Comparison of ENCODE assay signal across 9 cellular contexts in genomic region chr17:491086-492014, GRCh38. TPM values are rescaled to one million over a fixed set of nuclear protein-coding genes. Genes with fewer than 3 reads are reported as not detected.
A peak's percentile ranks its signal among the peaks of the same experiment; 100 is the strongest.
DNase-seq lines count a peak whose midpoint lies in the region; ATAC-seq, FAIRE-seq and TF ChIP-seq lines count a peak whose summit lies in the region.
"Had no signal": no experiment of that assay in that cellular context is flagged by ENCODE, and none has a peak within 500 bp of the region (broad histone marks: within the 10 kb centered on the region; RNA-seq: fewer than 3 reads in every experiment).

No MANE protein-coding gene starts in this region.

- peak in 1 of 3 experiments; percentile 0; a peak in 1 of 4 replicates for TF ChIP-seq CTCF in H1 (IDR thresholded peaks at IDR 0.05; ENCODE audit: control extremely low read depth in 1 of 3, insufficient read depth in 1 of 3, low read depth in 1 of 3, low read length in 3 of 3)
- peak in 4 of 5 experiments; percentile 10 to 29 (median 12) for TF ChIP-seq CTCF in transverse colon (IDR thresholded peaks at IDR 0.05)

- H2BK5ac ChIP-seq in H1 (ENCODE audit: low read depth, low read length): no peak overlapping the region

- no peak overlapping the region; a peak in 1 of 7 replicates for H3K9ac ChIP-seq in H1 (replicated peaks in 1 of 4; ENCODE audit: extremely low read depth in 1 of 4, low read depth in 3 of 4, low read length in 3 of 4)

- H3K27me3 ChIP-seq in H1 (replicated peaks in 1 of 4; ENCODE audit: control insufficient read depth in 3 of 4, extremely low read depth in 1 of 4, insufficient read depth in 3 of 4, low read length in 3 of 4) (peaks cover 5 to 21% (median 14%) of the 10 kb centered on the region in 4 experiments; a peak in 6 of 7 replicates), transverse colon (peaks cover 30% of the 10 kb centered on the region)

- H4K91ac ChIP-seq in H1 (replicated peaks; ENCODE audit: insufficient read length, low read length): peak overlapping the region; percentile 40

- WGBS in H1 (ENCODE audit: extremely low coverage in 1 of 2, insufficient coverage in 1 of 2, insufficient read length in 1 of 2, insufficient replicate concordance in 2 of 2, low coverage in 1 of 2, low lambda C conversion rate in 2 of 2, missing lambda C conversion rate in 1 of 2), 2 experiments: 5% methylated on average over 52 of the region's 73 CpGs; no CpG with 5 or more reads in 1 of the 2 experiments
- 17% methylated on average over 50 of the region's 73 CpGs; no CpG with 5 or more reads in 1 of the 2 donors for WGBS in transverse colon (ENCODE audit: low coverage in 1 of 2), 2 donors

- intact Hi-C loops in transverse colon (cut with DNase I; ENCODE audit: low total_unique reads): no loop called here

- H3K4me3 ChIP-seq in H1 (ENCODE audit: extremely low read depth in 1 of 4, insufficient read depth in 2 of 4, low read depth in 3 of 4, low read length in 4 of 4) (peak overlapping the region; percentile 32 to 64 (median 50)), transverse colon (peak overlapping the region; percentile 22 to 58 (median 46))
- H3K4me3 ChIP-seq: PC-9 had no signal

- no peak overlapping the region for H3K56ac ChIP-seq in H1 (replicated peaks; ENCODE audit: insufficient read length, low read depth, low read length)

- ATAC-seq in HG03432 (IDR thresholded peaks at IDR 0.05; ENCODE audit: unreplicated experiment): no peak

- peaks cover 2% of the 10 kb centered on the region for H3K79me1 ChIP-seq in H1 (ENCODE audit: low read depth, low read length)

- H3K14ac ChIP-seq in H1 (ENCODE audit: insufficient read length): no peak overlapping the region

- TF ChIP-seq RAD21 in H1 (IDR thresholded peaks at IDR 0.05 in 1 of 2, conservative IDR thresholded peaks at IDR 0.05 in 1 of 2; ENCODE audit: low read depth in 2 of 2, low read length in 2 of 2): no peak

- H4K5ac ChIP-seq in H1 (ENCODE audit: insufficient read length, low read depth, low read length): no peak overlapping the region

- no peak overlapping the region for H2BK20ac ChIP-seq in H1 (ENCODE audit: low read length)

- CTCF ChIA-PET in H1 (lab: Charles Lee; ENCODE audit: partially characterized antibody): interaction anchor here (0.7 to 2.1 kb wide), 10 partner anchors 20 to 346 kb away, joined by 3 to 12 read pairs (median 4); a partner anchor contains a TSS

- peaks cover 0 to 4% of the 10 kb centered on the region in 2 experiments for H4K20me1 ChIP-seq in H1 (replicated peaks in 1 of 2; ENCODE audit: control insufficient read depth in 1 of 2, insufficient read depth in 2 of 2, low read length in 2 of 2)

- H4K8ac ChIP-seq in H1 (ENCODE audit: extremely low read depth, insufficient read depth, low read length): 0 out of 2 replicates have a peak overlapping the region, but pooled peaks have one; percentile 41

- no peak overlapping the region; the same call in 1 of the 2 replicates for H2AFZ ChIP-seq in H1 (ENCODE audit: low read length)
- H2AFZ ChIP-seq: PC-9 had no signal

- DNase-seq in GM12891 (ENCODE audit: insufficient read length, low spot score): peak; percentile 50
- DNase-seq in activated CD4-positive, CD25-positive, alpha-beta regulatory T cell treated with anti-CD3 and anti-CD28 coated beads, Interleukin-2, amount 50 U/mL, for 72 hours: peak; percentile 51
- DNase-seq in H1 (ENCODE audit: low read depth in 1 of 2, low spot score in 2 of 2): peak in 1 of 2 experiments; percentile 77
- peak; percentile 92 for DNase-seq in mesenteric fat pad (ENCODE audit: low spot score)
- DNase-seq in transverse colon: peak; percentile 38
- DNase-seq in NOMO-1 (lab: John Stamatoyannopoulos, UW; ENCODE audit: unreplicated experiment in 2 of 2): no peak
- DNase-seq in putamen (ENCODE audit: low spot score): no peak

- H3K36me3 ChIP-seq in H1 (ENCODE audit: control insufficient read depth in 2 of 4, insufficient read depth in 4 of 4, low read length in 3 of 4) (no peaks in the 10 kb centered on the region), transverse colon (no peaks in the 10 kb centered on the region)

- H3K4me2 ChIP-seq in H1 (ENCODE audit: insufficient read depth in 1 of 2, low read depth in 2 of 2, low read length in 2 of 2): peak overlapping the region; percentile 70 to 79
- H3K4me2 ChIP-seq: PC-9 had no signal

- H3K23ac ChIP-seq in H1 (ENCODE audit: insufficient read length): no peak overlapping the region

- POLR2A ChIA-PET in H1 (lab: Charles Lee; ENCODE audit: partially characterized antibody): interaction anchor here (0.7 kb wide), 1 partner anchor 45 kb away, joined by 3 read pairs; no protein-coding TSS in a partner anchor

- H3K4me1 ChIP-seq in H1 (replicated peaks in 1 of 4; ENCODE audit: control insufficient read depth in 3 of 4, insufficient read depth in 4 of 4, low read length in 3 of 4) (peaks cover 8 to 16% (median 15%) of the 10 kb centered on the region in 4 experiments), transverse colon (peaks cover 0 to 19% (median 14%) of the 10 kb centered on the region in 4 donors)

- H3K9me3 ChIP-seq in H1 (ENCODE audit: insufficient read depth in 2 of 2, low read depth in 1 of 2, low read length in 1 of 2) (no peaks in the 10 kb centered on the region), transverse colon (no peaks in the 10 kb centered on the region)

- no peak for TF ChIP-seq POLR2A in GM12891 (IDR thresholded peaks at IDR 0.05; ENCODE audit: low read depth, low read length)
- TF ChIP-seq POLR2A in H1 (IDR thresholded peaks at IDR 0.05; ENCODE audit: control extremely low read depth in 1 of 2, low read depth in 2 of 2, low read length in 2 of 2): no peak
- TF ChIP-seq POLR2A in transverse colon (IDR thresholded peaks at IDR 0.05): no peak

- H2BK12ac ChIP-seq in H1 (ENCODE audit: low read depth, low read length): peak overlapping the region; percentile 80; the same call in 1 of the 2 replicates

- no peaks in the 10 kb centered on the region for H3K79me2 ChIP-seq in H1 (ENCODE audit: control insufficient read depth in 1 of 2, insufficient read depth in 2 of 2, low read length in 2 of 2)

- TF ChIP-seq EP300 in H1 (IDR thresholded peaks at IDR 0.05; ENCODE audit: borderline replicate concordance in 1 of 2, low read depth in 2 of 2, low read length in 2 of 2) (no peak), transverse colon (IDR thresholded peaks at IDR 0.05; ENCODE audit: low read depth) (no peak)

- H3K18ac ChIP-seq in H1 (ENCODE audit: extremely low read depth, low read length): peak overlapping the region; percentile 78

- H3K23me2 ChIP-seq in H1 (ENCODE audit: low read depth, low read length): peaks cover 11% of the 10 kb centered on the region; the same call in 1 of the 2 replicates

- H3K27ac ChIP-seq in H1 (ENCODE audit: low read depth, low read length) (no peak overlapping the region), transverse colon (peak overlapping the region; percentile 65 to 73 (median 68))
- H3K27ac ChIP-seq: PC-9 had no signal

- no peak overlapping the region for H2BK120ac ChIP-seq in H1 (replicated peaks; ENCODE audit: low read depth, low read length)

- in situ Hi-C loops in transverse colon (cut with MboI; ENCODE audit: low pct_ligation_motif_present in 1 of 4, low pct_unique_long_range_greater_than_20kb in 1 of 4, low sequenced_read_pairs in 3 of 4): no loop called here

- no peak overlapping the region for H2AK5ac ChIP-seq in H1 (ENCODE audit: low read depth, low read length)

- FAIRE-seq in GM12891 (lab: Jason Lieb, UNC): no peak
- no peak for FAIRE-seq in H1 (lab: Jason Lieb, UNC)

- no peak overlapping the region for H3K4ac ChIP-seq in H1 (replicated peaks; ENCODE audit: insufficient read length, low read depth, low read length)

- H2BK15ac ChIP-seq in H1 (ENCODE audit: low read length): no peak overlapping the region

TF ChIP-seq in GM12891, 5 proteins besides CTCF, POLR2A, EP300 and RAD21:
- no peak for TF ChIP-seq POLR2AphosphoS5 (IDR thresholded peaks at IDR 0.05; ENCODE audit: low read depth, low read length)
- TF ChIP-seq PAX5 (IDR thresholded peaks at IDR 0.05; ENCODE audit: insufficient read depth, low read length, severe bottlenecking): no peak
- no peak for TF ChIP-seq SPI1 (IDR thresholded peaks at IDR 0.05; ENCODE audit: low read depth, low read length)
- no peak for TF ChIP-seq POU2F2 (IDR thresholded peaks at IDR 0.05; ENCODE audit: low read depth, low read length)
- TF ChIP-seq TAF1 (IDR thresholded peaks at IDR 0.05; ENCODE audit: low read depth, low read length): no peak
TF ChIP-seq in GM12891: peak in this region for 0.

TF ChIP-seq in H1, 55 proteins besides CTCF, POLR2A, EP300 and RAD21:
- TF ChIP-seq SIRT6 (IDR thresholded peaks at IDR 0.05; ENCODE audit: low read length): no peak
- TF ChIP-seq KDM4A (IDR thresholded peaks at IDR 0.05; ENCODE audit: low read depth, low read length, severe bottlenecking): peak; percentile 68
- TF ChIP-seq E2F6 (IDR thresholded peaks at IDR 0.05): 0 out of 2 replicates have a peak, but pooled peaks have one; percentile 26
- TF ChIP-seq CREB1 (IDR thresholded peaks at IDR 0.05): no peak
- no peak for TF ChIP-seq CBX8 (IDR thresholded peaks at IDR 0.05; ENCODE audit: borderline replicate concordance, low read depth, low read length)
- TF ChIP-seq SP1 (IDR thresholded peaks at IDR 0.05; ENCODE audit: low read depth, low read length): 0 out of 2 replicates have a peak, but pooled peaks have one; percentile 19
- 0 out of 2 replicates have a peak, but pooled peaks have one; percentile 12 for TF ChIP-seq MAX (IDR thresholded peaks at IDR 0.05)

RNA-seq across cellular contexts. Expression of gene RFLNB, which starts 45.6 kb away (rescaled TPM):
- 2.6 TPM for polyA plus RNA-seq in GM12891 (2012; ENCODE audit: low read depth, missing spikeins)
- 56.5 and 58.4 TPM in 2 replicates for total RNA-seq in H1 (2021; fragmentation: NEBNext Ultra II Directional; extraction: Animal tissue kit (Norgen Biotek cat#: 25700))
- 9.4 and 11.6 TPM in 2 replicates for polyA plus RNA-seq in H1 (2011; rRNA removed)
- 10.8 TPM for polyA plus RNA-seq in H1 (2011; cell fraction: cytosol; rRNA removed)
- 9.3 TPM for polyA plus RNA-seq in H1 (2011; cell fraction: nucleus; rRNA removed)
- polyA plus RNA-seq in H1 (2012, experiment 1 of 2): 22.5 to 28.3 TPM (median 25.2 TPM) in 4 replicates
- 23.8 TPM for polyA plus RNA-seq in H1 (2012, experiment 2 of 2)
- 42.9 TPM for polyA plus RNA-seq in H1 (2013, experiment 1 of 2)
- 45.8 TPM for polyA plus RNA-seq in H1 (2013, experiment 2 of 2)
- polyA minus RNA-seq in H1 (2011; rRNA and poly(A)+ RNA removed): 8.4 and 9.3 TPM in 2 replicates
- 13.5 TPM for polyA minus RNA-seq in H1 (2011; cell fraction: cytosol; rRNA and poly(A)+ RNA removed)
- 6.2 TPM for polyA minus RNA-seq in H1 (2011; cell fraction: nucleus; rRNA and poly(A)+ RNA removed)
- total RNA-seq in mesenteric fat pad (54.7 TPM), transverse colon (10 to 100 TPM in 3 of 4 donors, 1 to 10 TPM in 1; 8.9 to 13.3 (median 10.3) TPM)

Comparison
In these comparisons a context has a peak if more than half of its experiments do, and no peak if none do; other contexts are left out.
1. DNase-seq: peak in GM12891 (single experiment), activated CD4-positive, CD25-positive, alpha-beta regulatory T cell treated with anti-CD3 and anti-CD28 coated beads, Interleukin-2, amount 50 U/mL, for 72 hours (single experiment), mesenteric fat pad (single experiment) and transverse colon (single experiment); none in NOMO-1 (0 of 2) and putamen (single experiment).